8 cellular contexts compared by ENCODE assay signal in the genomic region with DNA sequence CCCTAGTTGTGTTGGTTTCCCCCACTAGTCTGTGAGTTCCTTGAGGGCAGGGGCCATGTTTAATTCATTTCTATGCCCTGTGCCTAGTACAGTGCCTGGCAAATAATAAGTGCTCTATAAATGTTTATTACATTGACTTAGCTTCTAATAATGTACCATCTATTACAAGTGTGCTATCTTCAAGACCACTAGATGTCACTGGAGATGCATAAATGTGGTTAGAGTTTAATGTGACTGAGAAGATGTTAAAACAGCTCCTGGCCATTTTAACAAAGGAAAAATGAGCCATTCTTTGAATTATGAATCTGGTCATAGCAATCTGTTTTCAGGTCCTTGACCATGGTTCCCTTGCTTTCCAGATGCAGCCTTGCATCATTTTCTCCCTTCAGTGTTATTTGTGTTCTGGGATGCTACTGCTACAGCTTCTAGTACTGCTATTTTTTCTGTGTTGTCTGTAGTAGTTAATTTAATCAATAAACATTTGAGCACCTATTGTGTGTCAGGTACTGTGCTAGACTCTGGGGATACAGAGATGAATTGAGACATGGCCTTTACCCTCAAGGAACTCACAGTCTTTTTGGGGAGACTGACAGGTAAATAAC. TPM values are rescaled to one million over a fixed set of nuclear protein-coding genes. Genes with fewer than 3 reads are reported as not detected.
DNase-seq lines count a peak whose midpoint lies in the region; ATAC-seq, FAIRE-seq and TF ChIP-seq lines count a peak whose summit lies in the region.

No MANE protein-coding gene starts in this region.

- H3K9ac ChIP-seq in adipocyte (ENCODE audit: low read length): peak overlapping the region; percentile 36

- peak; percentile 16 for DNase-seq in D341Med (ENCODE audit: low spot score)
- DNase-seq in NCI-H1436 (lab: John Stamatoyannopoulos, UW): peak; percentile 41
- peak; percentile 85 for DNase-seq in adipocyte (ENCODE audit: low read depth)
- DNase-seq in left ventricle myocardium inferior: no peak
- peak; percentile 30 for DNase-seq in small intestine
- no peak for DNase-seq in posterior vena cava (ENCODE audit: low spot score)

- H3K4me1 ChIP-seq in adipocyte (ENCODE audit: control insufficient read depth, insufficient read depth, low read length) (peaks cover 30% of the 10 kb centered on the region), left ventricle myocardium inferior (peaks cover 29% of the 10 kb centered on the region), small intestine (ENCODE audit: control insufficient read depth in 2 of 2, insufficient read depth in 1 of 2, low read depth in 1 of 2, low read length in 1 of 2) (no peaks in the 10 kb centered on the region)

- H3K9me3 ChIP-seq in adipocyte (ENCODE audit: control insufficient read depth, low read length) (no peaks in the 10 kb centered on the region), left ventricle myocardium inferior (replicated peaks) (no peaks in the 10 kb centered on the region), small intestine (ENCODE audit: control insufficient read depth, low read depth) (no peaks in the 10 kb centered on the region)

- no peak overlapping the region for H3K4me3 ChIP-seq in adipocyte (ENCODE audit: low read length)
- H3K4me3 ChIP-seq in left ventricle myocardium inferior: no peak overlapping the region
- H3K4me3 ChIP-seq in small intestine (ENCODE audit: low read depth in 1 of 2, low read length in 2 of 2): no peak overlapping the region

- H3K27me3 ChIP-seq in adipocyte (replicated peaks; ENCODE audit: control insufficient read depth, insufficient read depth, low read length) (peaks cover 24% of the 10 kb centered on the region), left ventricle myocardium inferior (ENCODE audit: low read depth) (no peaks in the 10 kb centered on the region), small intestine (ENCODE audit: control insufficient read depth in 2 of 2, insufficient read depth in 2 of 2, low read length in 2 of 2) (no peaks in the 10 kb centered on the region)

- ATAC-seq in GM19351 (IDR thresholded peaks at IDR 0.05; ENCODE audit: unreplicated experiment): peak; percentile 85
- ATAC-seq in HG03039 (IDR thresholded peaks at IDR 0.05; ENCODE audit: unreplicated experiment): no peak

- H3K36me3 ChIP-seq in adipocyte (ENCODE audit: control insufficient read depth, insufficient read depth, low read length, severe bottlenecking) (peaks cover 9% of the 10 kb centered on the region), left ventricle myocardium inferior (peaks cover 4% of the 10 kb centered on the region), small intestine (ENCODE audit: control insufficient read depth in 2 of 2, insufficient read depth in 2 of 2, low read length in 2 of 2) (peaks cover 0 to 2% of the 10 kb centered on the region in 2 donors)

- intact Hi-C loops in left ventricle myocardium inferior (cut with micrococcal nuclease): no loop called here
- intact Hi-C loops in posterior vena cava (cut with DNase I): loop anchor here (5.0 to 10.0 kb wide), 2 partner anchors 179 to 216 kb away; no protein-coding TSS in a partner anchor

- TF ChIP-seq CTCF in left ventricle myocardium inferior (IDR thresholded peaks at IDR 0.05; ENCODE audit: borderline replicate concordance): peak; percentile 63

- peak overlapping the region; percentile 90 for H3K27ac ChIP-seq in left ventricle myocardium inferior (replicated peaks)
- H3K27ac ChIP-seq in small intestine (ENCODE audit: low read depth in 1 of 2, low read length in 1 of 2): no peak overlapping the region

- FAIRE-seq in small intestine (lab: Jason Lieb, UNC): no peak

RNA-seq across cellular contexts. Expression of a gene that starts 43.2 kb away (rescaled TPM):
- total RNA-seq in left ventricle myocardium inferior: 15.6 TPM
- polyA plus RNA-seq in small intestine: 10 to 100 TPM in 1 of 3 donors, 1 to 10 TPM in 2; 7.0 to 10.0 (median 8.3) TPM
- 10 to 100 TPM; 12.1 to 13.3 TPM for total RNA-seq in posterior vena cava

RNA-seq across cellular contexts. Expression of a gene that starts 54.7 kb away (rescaled TPM):
- total RNA-seq in left ventricle myocardium inferior (25.3 TPM), posterior vena cava (10 to 100 TPM; 31.9 to 38.5 TPM)
- 10 to 100 TPM in 1 of 3 donors, 1 to 10 TPM in 2; 2.9 to 14.9 (median 5.1) TPM for polyA plus RNA-seq in small intestine

Comparison
In these comparisons a context has a peak if more than half of its experiments do, and no peak if none do; other contexts are left out.
1. DNase-seq: peak in D341Med (single experiment), NCI-H1436 (single experiment), adipocyte (single experiment) and small intestine (single experiment); none in left ventricle myocardium inferior (single experiment) and posterior vena cava (single experiment).